Comparison of ENCODE assay signal across 8 cellular contexts in genomic region chr16:4272114-4272954, GRCh38. TPM values are rescaled to one million over a fixed set of nuclear protein-coding genes. Genes with fewer than 3 reads are reported as not detected.
DNase-seq lines count a peak whose midpoint lies in the region; ATAC-seq and TF ChIP-seq lines count a peak whose summit lies in the region.

No MANE protein-coding gene starts in this region.

- H3K79me2 ChIP-seq in OCI-LY7 (ENCODE audit: insufficient read depth, low read depth, low read length), result peaks cover 42% of the 10 kb centered on the region
- peaks cover 48% of the 10 kb centered on the region for H3K79me2 ChIP-seq in mammary epithelial cell (ENCODE audit: insufficient read depth, low read length)

- H3K9me3 ChIP-seq in OCI-LY7 (ENCODE audit: low read length) (no peaks in the 10 kb centered on the region), mammary epithelial cell (replicated peaks; ENCODE audit: insufficient read depth, low read length) (no peaks in the 10 kb centered on the region), skeletal muscle satellite cell (replicated peaks; ENCODE audit: low read length) (no peaks in the 10 kb centered on the region)

- H3K4me3 ChIP-seq in OCI-LY7 (ENCODE audit: low read depth, low read length, poor library complexity, severe bottlenecking) (peak overlapping the region; percentile 83), mammary epithelial cell (replicated peaks in 1 of 3; ENCODE audit: insufficient read depth in 1 of 3, low read depth in 2 of 3, low read length in 3 of 3) (peak overlapping the region; percentile 69 to 89 (median 74)), skeletal muscle satellite cell (ENCODE audit: low read length) (peak overlapping the region; percentile 96)

- 0% methylated on average over 13 of the region's 79 CpGs for WGBS in mammary epithelial cell (ENCODE audit: low coverage, missing lambda C conversion rate)

- no peaks in the 10 kb centered on the region for H3K27me3 ChIP-seq in mammary epithelial cell (ENCODE audit: insufficient read depth, low read length)
- H3K27me3 ChIP-seq in skeletal muscle satellite cell (ENCODE audit: control insufficient read depth, insufficient read depth, low read length), result no peaks in the 10 kb centered on the region

- H3K4me1 ChIP-seq in OCI-LY7 (ENCODE audit: insufficient read depth, low read length, poor library complexity, severe bottlenecking) (peaks cover 24% of the 10 kb centered on the region), mammary epithelial cell (ENCODE audit: insufficient read depth, low read length) (peaks cover 20% of the 10 kb centered on the region), skeletal muscle satellite cell (ENCODE audit: control insufficient read depth, insufficient read depth, low read length) (peaks cover 21% of the 10 kb centered on the region)

- H3K36me3 ChIP-seq in OCI-LY7 (ENCODE audit: insufficient read depth, low read length) (peaks cover 29% of the 10 kb centered on the region; the same call in 1 of the 2 replicates), mammary epithelial cell (ENCODE audit: insufficient read depth, low read length) (no peaks in the 10 kb centered on the region), skeletal muscle satellite cell (ENCODE audit: insufficient read depth, low read length) (no peaks in the 10 kb centered on the region)

- BruUV-seq in OCI-LY7 (replicated peaks; lab: Mats Ljungman, UMichigan) (no TSS peak), mammary epithelial cell (replicated peaks; lab: Mats Ljungman, UMichigan) (no TSS peak)

- H3K4me2 ChIP-seq in OCI-LY7 (ENCODE audit: low read length) (peak overlapping the region; percentile 94), mammary epithelial cell (ENCODE audit: insufficient read depth, low read depth, low read length) (peak overlapping the region; percentile 98), skeletal muscle satellite cell (ENCODE audit: low read length) (peak overlapping the region; percentile 100)

- CTCF ChIA-PET in OCI-LY7 (lab: Charles Lee; ENCODE audit: unreplicated experiment), result interaction anchor here (0.6 kb wide), 3 partner anchors 73 to 204 kb away, joined by 4 to 12 read pairs (median 7); no protein-coding TSS in a partner anchor
- CTCF ChIA-PET in mammary epithelial cell (lab: Charles Lee; ENCODE audit: low non-redundant PET), result interaction anchor here (0.6 kb wide), 1 partner anchor 27 kb away, joined by 7 read pairs; no protein-coding TSS in a partner anchor

- TF ChIP-seq CTCF in OCI-LY7 (conservative IDR thresholded peaks at IDR 0.05; ENCODE audit: low read length) (no peak), mammary epithelial cell (conservative IDR thresholded peaks at IDR 0.05 in 1 of 2, IDR thresholded peaks at IDR 0.05 in 1 of 2; ENCODE audit: extremely low read depth in 1 of 2, insufficient read depth in 1 of 2, low read depth in 1 of 2, low read length in 2 of 2) (no peak)

- H2AFZ ChIP-seq in OCI-LY7 (ENCODE audit: low read length) (no peak overlapping the region; the same call in 1 of the 2 replicates), mammary epithelial cell (ENCODE audit: low read depth, low read length) (peak overlapping the region; percentile 91)

- dilution Hi-C loops in mammary epithelial cell (cut with HindIII; ENCODE audit: low sequenced_read_pairs), result no loop called here

- peak; percentile 10 for DNase-seq in stimulated activated CD8-positive, alpha-beta memory T cell treated with anti-CD3 and anti-CD28 coated beads, Interleukin-12 subunit alpha, Interleukin-12 subunit beta, amount 100 ng/mL, for 1 hour (ENCODE audit: low read depth)
- DNase-seq in stimulated activated CD8-positive, alpha-beta memory T cell treated with anti-CD3 and anti-CD28 coated beads, Interleukin-4, amount 100 ng/mL, for 48 hours, result no peak
- peak; percentile 72 for DNase-seq in OCI-LY7 (ENCODE audit: low spot score)
- peak; percentile 26 for DNase-seq in mammary epithelial cell
- DNase-seq in iPS-NIHi7 (ENCODE audit: extremely low spot score), result peak; percentile 53

- ATAC-seq in HG02981 (IDR thresholded peaks at IDR 0.05; ENCODE audit: unreplicated experiment) (peak; percentile 4), GM21381 (IDR thresholded peaks at IDR 0.05; ENCODE audit: unreplicated experiment) (no peak)

- intact Hi-C loops in OCI-LY7 (cut with micrococcal nuclease; ENCODE audit: unreplicated experiment), result loop anchor here (2.0 kb wide), 1 partner anchor 34 kb away; no protein-coding TSS in a partner anchor
- intact Hi-C loops in mammary epithelial cell (cut with micrococcal nuclease), result loop anchor here (5.0 kb wide), 3 partner anchors 145 to 290 kb away; partner anchors contain the start of genes CDIP1 and CORO7

- H3K9me2 ChIP-seq in OCI-LY7 (ENCODE audit: insufficient read depth, low read length), result no peaks in the 10 kb centered on the region

- POLR2A ChIA-PET in OCI-LY7 (lab: Charles Lee), result interaction anchor here (0.9 kb wide), 1 partner anchor 19 kb away, joined by 4 read pairs; no protein-coding TSS in a partner anchor

- peak overlapping the region; percentile 89 for H3K27ac ChIP-seq in OCI-LY7 (ENCODE audit: low read depth, low read length, poor library complexity, severe bottlenecking)
- no peak overlapping the region for H3K27ac ChIP-seq in mammary epithelial cell (ENCODE audit: insufficient read depth, low read depth, low read length)

- H3K9ac ChIP-seq in mammary epithelial cell (ENCODE audit: insufficient read depth, low read length), result peak overlapping the region; percentile 22
- peak overlapping the region; percentile 92 for H3K9ac ChIP-seq in skeletal muscle satellite cell (ENCODE audit: low read depth, low read length)

- in situ Hi-C loops in mammary epithelial cell (cut with MboI; ENCODE audit: low sequenced_read_pairs in 2 of 2), result loop anchor here in 1 of 2 donors (5.0 to 25.0 kb wide), 2 partner anchors 50 to 140 kb away; partner anchors contain the start of gene CORO7

- H4K20me1 ChIP-seq in OCI-LY7 (ENCODE audit: insufficient read depth, low read length) (no peaks in the 10 kb centered on the region), mammary epithelial cell (ENCODE audit: insufficient read depth, low read length) (no peaks in the 10 kb centered on the region)

RNA-seq across cellular contexts. Expression of gene TFAP4, which starts 0.5 kb away (rescaled TPM):
- 30.8 and 41.2 TPM in 2 replicates for total RNA-seq in OCI-LY7 (2014; rRNA removed; shearing (Covaris generic))
- total RNA-seq in OCI-LY7 (2022), result 41.9 and 43.2 TPM in 2 replicates
- total RNA-seq in mammary epithelial cell, result 10 to 100 TPM in 1 of 2 donors, 1 to 10 TPM in 1; 3.3 to 13.0 TPM
- 9.5 TPM for polyA plus RNA-seq in mammary epithelial cell
- 6.4 TPM for polyA minus RNA-seq in mammary epithelial cell
- total RNA-seq in skeletal muscle satellite cell (2012; rRNA removed), result 10.1 and 12.5 TPM in 2 replicates

RNA-seq across cellular contexts. Expression of gene SRL, which starts 30.5 kb away (rescaled TPM):
- total RNA-seq in OCI-LY7 (2014; rRNA removed; shearing (Covaris generic)), result not detected in 2 replicates
- total RNA-seq in OCI-LY7 (2022) (not detected in 2 replicates), mammary epithelial cell (under 1 TPM in 1 of 2 donors, not detected in 1; under 0.01 TPM)
- polyA plus RNA-seq in mammary epithelial cell, result not detected
- polyA minus RNA-seq in mammary epithelial cell, result not detected
- total RNA-seq in skeletal muscle satellite cell (2012; rRNA removed), result 0.66 TPM in 1 of 2 replicates, not detected in the other

RNA-seq across cellular contexts. Expression of gene GLIS2, which starts 43.5 kb away (rescaled TPM):
- not detected in 2 replicates for total RNA-seq in OCI-LY7 (2014; rRNA removed; shearing (Covaris generic))
- total RNA-seq in OCI-LY7 (2022) (0.08 TPM in 1 of 2 replicates, not detected in the other), mammary epithelial cell (10 to 100 TPM in 1 of 2 donors, 1 to 10 TPM in 1; 3.3 to 13.5 TPM)
- 3.6 TPM for polyA plus RNA-seq in mammary epithelial cell
- 10.4 TPM for polyA minus RNA-seq in mammary epithelial cell
- total RNA-seq in skeletal muscle satellite cell (2012; rRNA removed), result 1.5 and 2.0 TPM in 2 replicates

Comparison
In these comparisons a context has a peak if more than half of its experiments do, and no peak if none do; other contexts are left out.
1. RNA of gene GLIS2, which starts 43.5 kb away (total RNA-seq): 3.3 to 13.5 TPM in mammary epithelial cell; 0.08 TPM in OCI-LY7; every median in the first group is over 4 times any median in the second.
2. Peak in every context shown above with its lines, with median percentiles within 50 percentile points of each other: H3K4me2 ChIP-seq and H3K4me3 ChIP-seq.